17 cellular contexts compared by ENCODE assay signal in genomic region chr2:10436711-10437110, GRCh38. TPM values are rescaled to one million over a fixed set of nuclear protein-coding genes. Genes with fewer than 3 reads are reported as not detected.
DNase-seq lines count a peak whose midpoint lies in the region; ATAC-seq, FAIRE-seq and TF ChIP-seq lines count a peak whose summit lies in the region.
"Had no signal": no experiment of that assay in that cellular context is flagged by ENCODE, and none has a peak within 500 bp of the region (broad histone marks: within the 10 kb centered on the region; RNA-seq: fewer than 3 reads in every experiment).

No MANE protein-coding gene starts in this region.

- H3K23ac ChIP-seq in H1 (ENCODE audit: insufficient read length): no peak overlapping the region

- H3K18ac ChIP-seq in H1 (ENCODE audit: extremely low read depth, low read length): no peak overlapping the region

- H3K27me3 ChIP-seq in HepG2 (ENCODE audit: control insufficient read depth in 1 of 2, insufficient read depth in 2 of 2, low read length in 2 of 2): peaks cover 10 to 44% of the 10 kb centered on the region in 2 experiments
- no peaks in the 10 kb centered on the region for H3K27me3 ChIP-seq in right lobe of liver
- peaks cover 0 to 5% (median under 1%) of the 10 kb centered on the region in 4 experiments; a peak in 3 of 7 replicates for H3K27me3 ChIP-seq in H1 (replicated peaks in 1 of 4; ENCODE audit: control insufficient read depth in 3 of 4, extremely low read depth in 1 of 4, insufficient read depth in 3 of 4, low read length in 3 of 4)

- no peak overlapping the region for H2BK12ac ChIP-seq in H1 (ENCODE audit: low read depth, low read length)

- FAIRE-seq in HepG2 (lab: Jason Lieb, UNC): no peak
- FAIRE-seq in H1 (lab: Jason Lieb, UNC): no peak
- FAIRE-seq: GM12878, GM19239 had no signal

- intact Hi-C loops in HepG2 (cut with micrococcal nuclease; ENCODE audit: unreplicated experiment) (loop anchor here (5.0 kb wide), 1 partner anchor 294 kb away; no protein-coding TSS in a partner anchor), right lobe of liver (cut with DNase I) (loop anchor here (5.0 to 10.0 kb wide), 4 partner anchors 228 to 384 kb away; partner anchors contain the start of gene RRM2 (in 2 of the 2)), sciatic nerve (cut with DNase I) (loop anchor here (10.0 kb wide), 2 partner anchors 312 to 362 kb away; partner anchors contain the start of gene RRM2)

- no peak overlapping the region for H3K56ac ChIP-seq in H1 (replicated peaks; ENCODE audit: insufficient read length, low read depth, low read length)

- H4K5ac ChIP-seq in H1 (ENCODE audit: insufficient read length, low read depth, low read length): no peak overlapping the region

- H3K9me3 ChIP-seq in HepG2 (ENCODE audit: low read length) (no peaks in the 10 kb centered on the region), right lobe of liver (no peaks in the 10 kb centered on the region), H1 (ENCODE audit: insufficient read depth in 2 of 2, low read depth in 1 of 2, low read length in 1 of 2) (no peaks in the 10 kb centered on the region)
- H3K9me3 ChIP-seq: BLaER1 treated with 17β-estradiol and CSF1 and Interleukin-3, amounts not matched to agents 10 nM and 100 nM had no signal

- in situ Hi-C loops in HepG2 (cut with HindIII; ENCODE audit: extremely low pct_ligation_motif_present, low pct_unique_long_range_greater_than_20kb): loop anchor here (5.0 to 25.0 kb wide), 3 partner anchors 314 to 624 kb away; partner anchors contain the start of gene RRM2

- H3K4me3 ChIP-seq in HepG2 (replicated peaks in 1 of 3; ENCODE audit: insufficient read depth in 1 of 3, low read depth in 2 of 3, low read length in 3 of 3) (no peak overlapping the region), right lobe of liver (no peak overlapping the region), H1 (ENCODE audit: extremely low read depth in 1 of 4, insufficient read depth in 2 of 4, low read depth in 3 of 4, low read length in 4 of 4) (no peak overlapping the region)
- H3K4me3 ChIP-seq: BLaER1 treated with 17β-estradiol and CSF1 and Interleukin-3, amounts not matched to agents 10 nM and 100 nM; GM12878 had no signal

- H3K79me2 ChIP-seq in HepG2 (ENCODE audit: insufficient read depth, low read length) (no peaks in the 10 kb centered on the region), H1 (ENCODE audit: control insufficient read depth in 1 of 2, insufficient read depth in 2 of 2, low read length in 2 of 2) (no peaks in the 10 kb centered on the region)

- H2AFZ ChIP-seq in HepG2 (ENCODE audit: low read length) (no peak overlapping the region), H1 (ENCODE audit: low read length) (no peak overlapping the region)

- no peak overlapping the region for H3K27ac ChIP-seq in HepG2 (ENCODE audit: extremely low read length, insufficient read depth, low read length)
- no peak overlapping the region for H3K27ac ChIP-seq in right lobe of liver
- no peak overlapping the region for H3K27ac ChIP-seq in H1 (ENCODE audit: low read depth, low read length)
- H3K27ac ChIP-seq: BLaER1 treated with 17β-estradiol and CSF1 and Interleukin-3, amounts not matched to agents 10 nM and 100 nM had no signal

- no peak overlapping the region for H3K14ac ChIP-seq in H1 (ENCODE audit: insufficient read length)

- H4K8ac ChIP-seq in H1 (ENCODE audit: extremely low read depth, insufficient read depth, low read length): peak overlapping the region; percentile 64; the same call in 1 of the 2 replicates

- POLR2A ChIA-PET in HepG2 (lab: Yijun Ruan, JAX): interaction anchor here (4.8 kb wide), 1 partner anchor 12 kb away, joined by 38 read pairs; the partner anchor contains the start of gene ODC1
- POLR2A ChIA-PET in H1 (lab: Charles Lee; ENCODE audit: partially characterized antibody): interaction anchor here (6.0 kb wide), 1 partner anchor 10 kb away, joined by 44 read pairs; the partner anchor contains the start of gene ODC1

- H3K4me2 ChIP-seq in HepG2 (ENCODE audit: low read depth, low read length) (no peak overlapping the region), H1 (ENCODE audit: insufficient read depth in 1 of 2, low read depth in 2 of 2, low read length in 2 of 2) (no peak overlapping the region)
- H3K4me2 ChIP-seq: BLaER1 treated with 17β-estradiol and CSF1 and Interleukin-3, amounts not matched to agents 10 nM and 100 nM had no signal

- H3K79me1 ChIP-seq in H1 (ENCODE audit: low read depth, low read length): no peaks in the 10 kb centered on the region

- H4K91ac ChIP-seq in H1 (replicated peaks; ENCODE audit: insufficient read length, low read length): no peak overlapping the region

- H2BK5ac ChIP-seq in H1 (ENCODE audit: low read depth, low read length): no peak overlapping the region

- no TSS peak for BruUV-seq in HepG2 (replicated peaks; lab: Mats Ljungman, UMichigan)

- TF ChIP-seq POLR2A in HepG2 (IDR thresholded peaks at IDR 0.05; ENCODE audit: insufficient read depth in 1 of 2, low read depth in 2 of 2, low read length in 2 of 2): no peak
- no peak for TF ChIP-seq POLR2A in right lobe of liver (IDR thresholded peaks at IDR 0.05)
- no peak for TF ChIP-seq POLR2A in H1 (IDR thresholded peaks at IDR 0.05; ENCODE audit: control extremely low read depth in 1 of 2, low read depth in 2 of 2, low read length in 2 of 2)

- no peak for TF ChIP-seq CTCF in HepG2 (CRISPR knock-in tag; IDR thresholded peaks at IDR 0.05)
- no peak for TF ChIP-seq CTCF in right lobe of liver (IDR thresholded peaks at IDR 0.05)
- TF ChIP-seq CTCF in H1 (IDR thresholded peaks at IDR 0.05; ENCODE audit: control extremely low read depth in 1 of 3, insufficient read depth in 1 of 3, low read depth in 1 of 3, low read length in 3 of 3): no peak

- DNase-seq in HepG2 (ENCODE audit: low spot score): no peak
- no peak for DNase-seq in right lobe of liver
- no peak for DNase-seq in H1 (ENCODE audit: low read depth in 1 of 2, low spot score in 2 of 2)
- peak; percentile 47 for DNase-seq in sciatic nerve (ENCODE audit: low spot score)
- no peak for DNase-seq in activated gamma-delta T cell (lab: John Stamatoyannopoulos, UW)
- no peak for DNase-seq in cerebellar cortex (ENCODE audit: low spot score)
- no peak for DNase-seq in activated CD8-positive, alpha-beta memory T cell treated with anti-CD3 and anti-CD28 coated beads for 24 hours
- DNase-seq: 8988T; CD8-positive, alpha-beta T cell; COR-L47; DMS 273 treated with DMSO at 0.1 percent for 48 hours; DND-41; EL; HCEC 1CT had no signal

- H2BK15ac ChIP-seq in H1 (ENCODE audit: low read length): no peak overlapping the region

- 40% methylated on average over 7 of the region's 11 CpGs for WGBS in HepG2 (ENCODE audit: low lambda C conversion rate)
- WGBS in right lobe of liver (ENCODE audit: insufficient coverage, low coverage, low lambda C conversion rate, missing lambda C conversion rate): 60% methylated on average over 2 of the region's 11 CpGs
- WGBS in H1 (ENCODE audit: extremely low coverage in 1 of 2, insufficient coverage in 1 of 2, insufficient read length in 1 of 2, insufficient replicate concordance in 2 of 2, low coverage in 1 of 2, low lambda C conversion rate in 2 of 2, missing lambda C conversion rate in 1 of 2), 2 experiments: 87% methylated on average over 8 of the region's 11 CpGs; no CpG with 5 or more reads in 1 of the 2 experiments

- no peak overlapping the region for H2AK5ac ChIP-seq in H1 (ENCODE audit: low read depth, low read length)

- ATAC-seq in HepG2 (no peak), right lobe of liver (no peak), sciatic nerve (no peak)
- ATAC-seq: CD8-positive, alpha-beta T cell; GM12878 had no signal

- CTCF ChIA-PET in HepG2 (lab: Yijun Ruan, JAX; ENCODE audit: low intra/inter-chr PET ratio, low total read pairs) (no interaction called here), H1 (lab: Charles Lee; ENCODE audit: partially characterized antibody) (interaction anchor here (0.6 to 3.3 kb wide), 6 partner anchors 128 to 365 kb away, joined by 4 to 44 read pairs (median 4); no protein-coding TSS in a partner anchor)

- no peak overlapping the region for H2BK120ac ChIP-seq in H1 (replicated peaks; ENCODE audit: low read depth, low read length)

- H3K4me1 ChIP-seq in HepG2 (ENCODE audit: insufficient read depth, low read length) (peaks cover 57% of the 10 kb centered on the region), right lobe of liver (peaks cover 0 to 6% (median 0%) of the 10 kb centered on the region in 4 donors), H1 (replicated peaks in 1 of 4; ENCODE audit: control insufficient read depth in 3 of 4, insufficient read depth in 4 of 4, low read length in 3 of 4) (peaks cover 0 to 3% (median 1%) of the 10 kb centered on the region in 4 experiments; a peak in 3 of 7 replicates)

- TF ChIP-seq RAD21 in HepG2 (CRISPR knock-in tag; IDR thresholded peaks at IDR 0.05): no peak
- TF ChIP-seq RAD21 in H1 (IDR thresholded peaks at IDR 0.05 in 1 of 2, conservative IDR thresholded peaks at IDR 0.05 in 1 of 2; ENCODE audit: low read depth in 2 of 2, low read length in 2 of 2): no peak

- H4K20me1 ChIP-seq in HepG2 (ENCODE audit: insufficient read depth, low read length) (no peaks in the 10 kb centered on the region), H1 (replicated peaks in 1 of 2; ENCODE audit: control insufficient read depth in 1 of 2, insufficient read depth in 2 of 2, low read length in 2 of 2) (peaks cover 0 to 11% of the 10 kb centered on the region in 2 experiments)

- H2BK20ac ChIP-seq in H1 (ENCODE audit: low read length): no peak overlapping the region

- H3K23me2 ChIP-seq in H1 (ENCODE audit: low read depth, low read length): peaks cover 6% of the 10 kb centered on the region

- TF ChIP-seq EP300 in HepG2 (IDR thresholded peaks at IDR 0.05; ENCODE audit: low read depth in 2 of 2, low read length in 2 of 2): no peak
- no peak for TF ChIP-seq EP300 in HepG2 (CRISPR knock-in tag; IDR thresholded peaks at IDR 0.05; ENCODE audit: borderline replicate concordance)
- no peak for TF ChIP-seq EP300 in H1 (IDR thresholded peaks at IDR 0.05; ENCODE audit: borderline replicate concordance in 1 of 2, low read depth in 2 of 2, low read length in 2 of 2)

- H3K4ac ChIP-seq in H1 (replicated peaks; ENCODE audit: insufficient read length, low read depth, low read length): no peak overlapping the region

- H3K9ac ChIP-seq in HepG2 (ENCODE audit: insufficient read depth, low read depth, low read length): no peak overlapping the region
- no peak overlapping the region for H3K9ac ChIP-seq in H1 (replicated peaks in 1 of 4; ENCODE audit: extremely low read depth in 1 of 4, low read depth in 3 of 4, low read length in 3 of 4)
- H3K9ac ChIP-seq: BLaER1 treated with 17β-estradiol and CSF1 and Interleukin-3, amounts not matched to agents 10 nM and 100 nM had no signal

- H3K36me3 ChIP-seq in HepG2 (replicated peaks in 1 of 2; ENCODE audit: control insufficient read depth in 1 of 2, insufficient read depth in 2 of 2, low read length in 2 of 2) (peaks cover 12 to 25% of the 10 kb centered on the region in 2 experiments), right lobe of liver (peaks cover 0 to 22% (median 13%) of the 10 kb centered on the region in 4 donors), H1 (ENCODE audit: control insufficient read depth in 2 of 4, insufficient read depth in 4 of 4, low read length in 3 of 4) (peaks cover 2 to 11% (median 5%) of the 10 kb centered on the region in 4 experiments; a peak in 7 of 8 replicates)

RNA-seq across cellular contexts. Expression of gene ODC1, which starts 11.4 kb away (rescaled TPM):
- total RNA-seq in HepG2 (2016; rRNA removed; fragmentation: Illumina TruSeq; extraction: Trizol): 371 and 422 TPM in 2 replicates
- total RNA-seq in HepG2 (2016; cell fraction: cytosol; rRNA removed; fragmentation: Illumina TruSeq; extraction: Trizol; ENCODE audit: low read depth): 747 and 845 TPM in 2 replicates
- 382 and 405 TPM in 2 replicates for total RNA-seq in HepG2 (2016; cell fraction: insoluble cytoplasmic fraction; rRNA removed; fragmentation: Illumina TruSeq; extraction: Trizol)
- 1,179 and 1,380 TPM in 2 replicates for total RNA-seq in HepG2 (2016; cell fraction: membrane; rRNA removed; fragmentation: Illumina TruSeq; extraction: Trizol)
- 154 and 170 TPM in 2 replicates for total RNA-seq in HepG2 (2016; cell fraction: nucleus; rRNA removed; fragmentation: Illumina TruSeq; extraction: Trizol)
- 105 and 142 TPM in 2 replicates for polyA plus RNA-seq in HepG2 (2011; rRNA removed)
- polyA plus RNA-seq in HepG2 (2011; cell fraction: cytosol; rRNA removed): 93.6 and 131 TPM in 2 replicates
- 44.5 and 56.5 TPM in 2 replicates for polyA plus RNA-seq in HepG2 (2011; cell fraction: nucleus; rRNA removed)
- polyA plus RNA-seq in HepG2 (2012): 108 and 109 TPM in 2 replicates
- 923 and 940 TPM in 2 replicates for polyA plus RNA-seq in HepG2 (2016; cell fraction: cytosol; fragmentation: Illumina TruSeq; extraction: Trizol; ENCODE audit: low read depth)
- 367 and 392 TPM in 2 replicates for polyA plus RNA-seq in HepG2 (2016; cell fraction: insoluble cytoplasmic fraction; fragmentation: Illumina TruSeq; extraction: Trizol; ENCODE audit: low read depth)
- polyA plus RNA-seq in HepG2 (2016; cell fraction: membrane; fragmentation: Illumina TruSeq; extraction: Trizol; ENCODE audit: low read depth): 1,008 and 1,080 TPM in 2 replicates
- polyA plus RNA-seq in HepG2 (2016; cell fraction: nucleus; fragmentation: Illumina TruSeq; extraction: Trizol; ENCODE audit: insufficient read depth, low read depth): 235 and 237 TPM in 2 replicates
- 64.0 and 223 TPM in 2 replicates for polyA minus RNA-seq in HepG2 (2011; rRNA and poly(A)+ RNA removed; ENCODE audit: low replicate concordance)
- polyA minus RNA-seq in HepG2 (2011; cell fraction: cytosol; rRNA and poly(A)+ RNA removed): 53.3 and 58.5 TPM in 2 replicates
- 32.7 and 35.2 TPM in 2 replicates for polyA minus RNA-seq in HepG2 (2011; cell fraction: nucleus; rRNA and poly(A)+ RNA removed)
- 100 to 1,000 TPM in 2 of 6 experiments, 10 to 100 TPM in 4; 14.4 to 197 (median 28.6) TPM for total RNA-seq in right lobe of liver
- 73.6 and 76.7 TPM in 2 replicates for total RNA-seq in H1 (2021; fragmentation: NEBNext Ultra II Directional; extraction: Animal tissue kit (Norgen Biotek cat#: 25700))
- 39.9 and 57.2 TPM in 2 replicates for polyA plus RNA-seq in H1 (2011; rRNA removed)
- 52.1 TPM for polyA plus RNA-seq in H1 (2011; cell fraction: cytosol; rRNA removed)
- polyA plus RNA-seq in H1 (2011; cell fraction: nucleus; rRNA removed): 28.3 TPM
- polyA plus RNA-seq in H1 (2012, experiment 1 of 2): 51.1 to 69.3 TPM (median 56.4 TPM) in 4 replicates
- polyA plus RNA-seq in H1 (2012, experiment 2 of 2): 47.0 TPM
- polyA plus RNA-seq in H1 (2013, experiment 1 of 2): 36.2 TPM
- polyA plus RNA-seq in H1 (2013, experiment 2 of 2): 38.4 TPM
- 62.9 and 69.6 TPM in 2 replicates for polyA minus RNA-seq in H1 (2011; rRNA and poly(A)+ RNA removed)
- 26.7 TPM for polyA minus RNA-seq in H1 (2011; cell fraction: cytosol; rRNA and poly(A)+ RNA removed)
- 24.6 TPM for polyA minus RNA-seq in H1 (2011; cell fraction: nucleus; rRNA and poly(A)+ RNA removed)
- total RNA-seq in sciatic nerve: 33.1 TPM
